In the genomic region with DNA sequence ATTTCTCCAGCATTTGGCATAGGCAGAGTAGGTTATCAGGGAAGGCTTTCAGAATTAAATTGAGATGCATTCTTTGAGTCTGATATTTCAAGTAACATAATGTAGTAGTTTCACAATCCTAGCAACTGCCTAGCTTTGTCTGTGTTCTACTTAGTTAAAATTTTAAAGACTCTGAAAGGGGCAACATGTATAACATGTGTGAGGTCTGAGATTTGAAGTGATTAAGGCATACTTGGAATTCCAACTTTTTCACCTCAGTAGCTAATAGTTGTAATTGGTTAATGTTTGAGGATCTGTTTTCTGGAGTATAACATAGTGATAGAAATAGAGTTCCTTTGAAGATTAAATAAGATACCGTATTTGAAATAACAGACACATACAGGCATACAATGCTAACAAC, we compare ENCODE assay signal across 17 cellular contexts.
"Had no signal": no experiment of that assay in that cellular context is flagged by ENCODE, and none has a peak within 500 bp of the region (broad histone marks: within the 10 kb centered on the region; RNA-seq: fewer than 3 reads in every experiment).

No MANE protein-coding gene starts in this region.

- H3K27me3 Mint-ChIP-seq: IgD-negative memory B cell had no signal

- H3K4me3 ChIP-seq: K562 had no signal

- H3K4me3 Mint-ChIP-seq: IgD-negative memory B cell had no signal

- H3K36me3 Mint-ChIP-seq: IgD-negative memory B cell had no signal

- DNase-seq: Kasumi-1, MM.1S, NCI-H1092 treated with DMSO at 0.1 percent for 48 hours, NCI-H1436, NCI-H187, NCI-H2029, NCI-H2081 treated with DMSO at 0.1 percent for 48 hours, NCI-H2171, NCI-H226, NCI-H446, NCI-H510A, NCI-H524 treated with DMSO at 0.1 percent for 48 hours, NCI-H69, NCI-H774, SHP77 had no signal

- ATAC-seq: K562 had no signal

- H3K27ac Mint-ChIP-seq: IgD-negative memory B cell had no signal

- H3K4me1 Mint-ChIP-seq: IgD-negative memory B cell had no signal
